8 cellular contexts compared by ENCODE assay signal in genomic region chr7:157010588-157011332, GRCh38. TPM values are rescaled to one million over a fixed set of nuclear protein-coding genes. Genes with fewer than 3 reads are reported as not detected.
DNase-seq lines count a peak whose midpoint lies in the region; ATAC-seq and TF ChIP-seq lines count a peak whose summit lies in the region.

Gene MNX1 (minus strand): TSS chr7:157010663. CDS start chr7:157010350, 313 bp downstream.

- peak within 1 kb of the TSS; percentile 86 for H2AFZ ChIP-seq in OCI-LY7 (ENCODE audit: low read length)

- no peaks in the 10 kb centered on the region for H3K79me2 ChIP-seq in OCI-LY7 (ENCODE audit: insufficient read depth, low read depth, low read length)

- peak within 1 kb of the TSS; percentile 76 for H3K4me2 ChIP-seq in OCI-LY7 (ENCODE audit: low read length)

- no peak within 1 kb of the TSS for H3K27ac Mint-ChIP-seq in activated naive CD8-positive, alpha-beta T cell treated with anti-CD3 and anti-CD28 coated beads, Interleukin-2, amount 10 ng/mL, durations not matched to agents 7 days and 5 days

- peaks cover 83% of the 10 kb centered on the region for H3K27me3 Mint-ChIP-seq in activated naive CD8-positive, alpha-beta T cell treated with anti-CD3 and anti-CD28 coated beads, Interleukin-2, amount 10 ng/mL, durations not matched to agents 7 days and 5 days

- no peaks in the 10 kb centered on the region for H3K9me2 ChIP-seq in OCI-LY7 (ENCODE audit: insufficient read depth, low read length)

- peak within 1 kb of the TSS; percentile 47 for H3K4me3 Mint-ChIP-seq in activated naive CD8-positive, alpha-beta T cell treated with anti-CD3 and anti-CD28 coated beads, Interleukin-2, amount 10 ng/mL, durations not matched to agents 7 days and 5 days

- TF ChIP-seq CTCF in OCI-LY7 (conservative IDR thresholded peaks at IDR 0.05; ENCODE audit: low read length): no peak

- H3K4me3 ChIP-seq in OCI-LY7 (ENCODE audit: low read depth, low read length, poor library complexity, severe bottlenecking): peak within 1 kb of the TSS; percentile 94
- peak within 1 kb of the TSS; percentile 59 for H3K4me3 ChIP-seq in iPS-20b (ENCODE audit: low read length)

- intact Hi-C loops in OCI-LY7 (cut with micrococcal nuclease; ENCODE audit: unreplicated experiment): no loop called here

- BruUV-seq in OCI-LY7 (replicated peaks; lab: Mats Ljungman, UMichigan): no TSS peak

- H3K4me1 ChIP-seq in OCI-LY7 (ENCODE audit: insufficient read depth, low read length, poor library complexity, severe bottlenecking) (peaks cover 25% of the 10 kb centered on the region), iPS-20b (ENCODE audit: insufficient read depth, low read length) (peaks cover 12% of the 10 kb centered on the region)

- peak; percentile 52 for ATAC-seq in GM21447 (IDR thresholded peaks at IDR 0.05; ENCODE audit: unreplicated experiment)
- peak; percentile 73 for ATAC-seq in activated naive CD8-positive, alpha-beta T cell treated with anti-CD3 and anti-CD28 coated beads, Interleukin-2, amount 10 ng/mL, durations not matched to agents 7 days and 5 days (ENCODE audit: low read depth)

- no peaks in the 10 kb centered on the region for H3K9me3 Mint-ChIP-seq in activated naive CD8-positive, alpha-beta T cell treated with anti-CD3 and anti-CD28 coated beads, Interleukin-2, amount 10 ng/mL, durations not matched to agents 7 days and 5 days

- no peaks in the 10 kb centered on the region for H3K36me3 Mint-ChIP-seq in activated naive CD8-positive, alpha-beta T cell treated with anti-CD3 and anti-CD28 coated beads, Interleukin-2, amount 10 ng/mL, durations not matched to agents 7 days and 5 days

- no peak within 1 kb of the TSS for H3K27ac ChIP-seq in OCI-LY7 (ENCODE audit: low read depth, low read length, poor library complexity, severe bottlenecking)
- H3K27ac ChIP-seq in iPS-20b (ENCODE audit: low read length): no peak within 1 kb of the TSS

- peaks cover 98% of the 10 kb centered on the region for H3K27me3 ChIP-seq in iPS-20b (ENCODE audit: insufficient read depth, low read length)

- no peak within 1 kb of the TSS for H3K9ac ChIP-seq in iPS-20b (ENCODE audit: low read depth, low read length)

- POLR2A ChIA-PET in OCI-LY7 (lab: Charles Lee): no interaction called here
- POLR2A ChIA-PET in activated naive CD8-positive, alpha-beta T cell treated with anti-CD3 and anti-CD28 coated beads, Interleukin-2, amount 10 ng/mL, durations not matched to agents 7 days and 5 days (lab: Charles Lee): no interaction called here

- peaks cover 13% of the 10 kb centered on the region for H3K4me1 Mint-ChIP-seq in activated naive CD8-positive, alpha-beta T cell treated with anti-CD3 and anti-CD28 coated beads, Interleukin-2, amount 10 ng/mL, durations not matched to agents 7 days and 5 days

- CTCF ChIA-PET in OCI-LY7 (lab: Charles Lee; ENCODE audit: unreplicated experiment): interaction anchor here (0.6 to 1.0 kb wide), 2 partner anchors 18 to 376 kb away, joined by 3 to 4 read pairs; no protein-coding TSS in a partner anchor

- no peaks in the 10 kb centered on the region; the same call in 1 of the 2 replicates for H4K20me1 ChIP-seq in OCI-LY7 (ENCODE audit: insufficient read depth, low read length)

- H3K9me3 ChIP-seq in OCI-LY7 (ENCODE audit: low read length): no peaks in the 10 kb centered on the region
- peaks cover 4% of the 10 kb centered on the region; the same call in 1 of the 2 replicates for H3K9me3 ChIP-seq in iPS-20b (ENCODE audit: insufficient read depth, low read depth, low read length)

- H3K36me3 ChIP-seq in OCI-LY7 (ENCODE audit: insufficient read depth, low read length) (no peaks in the 10 kb centered on the region), iPS-20b (ENCODE audit: insufficient read depth, low read depth, low read length) (no peaks in the 10 kb centered on the region)

- DNase-seq in ELR (ENCODE audit: low read depth) (peak; percentile 55), HPDE6-E6E7 (ENCODE audit: extremely low spot score) (peak; percentile 93), OCI-LY7 (ENCODE audit: low spot score) (peak; percentile 89), NAMALWA (ENCODE audit: low spot score) (no peak)
- DNase-seq in activated naive CD8-positive, alpha-beta T cell treated with anti-CD3 and anti-CD28 coated beads, Interleukin-2, amount 10 ng/mL, durations not matched to agents 7 days and 5 days: peak; percentile 69
- peak; percentile 47 for DNase-seq in stimulated activated CD4-positive, alpha-beta T cell treated with anti-CD3 and anti-CD28 coated beads, Interleukin-1b, Interleukin-23, amount 100 ng/mL, for 48 hours

RNA-seq across cellular contexts. Expression of gene MNX1, which starts in this region (rescaled TPM):
- 4.4 and 5.6 TPM in 2 replicates for total RNA-seq in OCI-LY7 (2014; rRNA removed; shearing (Covaris generic))
- 4.7 and 5.7 TPM in 2 replicates for total RNA-seq in OCI-LY7 (2022)
- total RNA-seq in activated naive CD8-positive, alpha-beta T cell treated with anti-CD3 and anti-CD28 coated beads, Interleukin-2, amount 10 ng/mL, durations not matched to agents 7 days and 5 days: not detected

Comparison
In these comparisons a context has a peak if more than half of its experiments do, and no peak if none do; other contexts are left out.
1. RNA of gene MNX1 (total RNA-seq): 4.4 to 5.7 TPM in OCI-LY7; not detected in activated naive CD8-positive, alpha-beta T cell treated with anti-CD3 and anti-CD28 coated beads, Interleukin-2, amount 10 ng/mL, durations not matched to agents 7 days and 5 days; every median in the first group is over 4 times any median in the second.
2. Peak in DNase-seq and ATAC-seq in activated naive CD8-positive, alpha-beta T cell treated with anti-CD3 and anti-CD28 coated beads, Interleukin-2, amount 10 ng/mL, durations not matched to agents 7 days and 5 days; RNA of the gene not detected or under 1 TPM.